8 cellular contexts compared by ENCODE assay signal in genomic region chr4:25862411-25863346, GRCh38. TPM values are rescaled to one million over a fixed set of nuclear protein-coding genes. Genes with fewer than 3 reads are reported as not detected.
A peak's percentile ranks its signal among the peaks of the same experiment; 100 is the strongest.
DNase-seq lines count a peak whose midpoint lies in the region; ATAC-seq and TF ChIP-seq lines count a peak whose summit lies in the region.

Gene SEL1L3 (minus strand): TSS chr4:25862988. CDS start chr4:25862836, 152 bp downstream.

- H3K9me2 ChIP-seq in Karpas-422 (replicated peaks; ENCODE audit: insufficient read depth, low read length) = no peaks in the 10 kb centered on the region

- peak within 1 kb of the TSS; percentile 65 to 88 (median 80) for H3K27ac ChIP-seq in BLaER1 treated with 17β-estradiol and CSF1 and Interleukin-3, amounts not matched to agents 10 nM and 100 nM
- H3K27ac ChIP-seq in Karpas-422 (ENCODE audit: low read length) = peak within 1 kb of the TSS; percentile 94
- no peak within 1 kb of the TSS for H3K27ac ChIP-seq in ectodermal cell (ENCODE audit: insufficient read depth, low read depth, low read length, poor library complexity, severe bottlenecking)

- H3K27me3 Mint-ChIP-seq in mesothelial cell of epicardium (ENCODE audit: low read depth) = peaks cover 39% of the 10 kb centered on the region

- peak within 1 kb of the TSS; percentile 76 to 89 (median 82) for H3K4me3 ChIP-seq in BLaER1 treated with 17β-estradiol and CSF1 and Interleukin-3, amounts not matched to agents 10 nM and 100 nM
- H3K4me3 ChIP-seq in Karpas-422 (ENCODE audit: low read length) (peak within 1 kb of the TSS; percentile 80), ectodermal cell (ENCODE audit: insufficient read depth, low read depth, low read length) (peak within 1 kb of the TSS; percentile 63)

- H3K36me3 Mint-ChIP-seq in mesothelial cell of epicardium = no peaks in the 10 kb centered on the region

- peaks cover 55 to 83% (median 74%) of the 10 kb centered on the region in 10 experiments for H3K4me1 ChIP-seq in BLaER1 treated with 17β-estradiol and CSF1 and Interleukin-3, amounts not matched to agents 10 nM and 100 nM
- H3K4me1 ChIP-seq in Karpas-422 (ENCODE audit: low read length) (peaks cover 85% of the 10 kb centered on the region), ectodermal cell (ENCODE audit: control insufficient read depth, insufficient read depth, low read length) (peaks cover 14% of the 10 kb centered on the region)

- H3K79me2 ChIP-seq in Karpas-422 (ENCODE audit: low read length) = peaks cover 48% of the 10 kb centered on the region

- peak within 1 kb of the TSS; percentile 31; the same call in 1 of the 2 replicates for H2AFZ ChIP-seq in Karpas-422 (ENCODE audit: low read length)

- no peaks in the 10 kb centered on the region for H3K36me3 ChIP-seq in BLaER1 treated with 17β-estradiol and CSF1 and Interleukin-3, amounts not matched to agents 10 nM and 100 nM
- H3K36me3 ChIP-seq in Karpas-422 (ENCODE audit: insufficient read depth, low read length) (peaks cover 21% of the 10 kb centered on the region), ectodermal cell (ENCODE audit: control insufficient read depth, insufficient read depth, low read length) (no peaks in the 10 kb centered on the region)

- peak; percentile 81 for DNase-seq in Karpas-422
- peak; percentile 63 to 65 for DNase-seq in activated CD4-positive, alpha-beta T cell treated with anti-CD3 and anti-CD28 coated beads, Interleukin-2, amount 50 U/mL, for 48 hours
- DNase-seq in mesothelial cell of epicardium (ENCODE audit: low spot score in 2 of 2, unreplicated experiment in 2 of 2) = peak in 1 of 2 experiments; percentile 48
- peak; percentile 19 to 46 (median 38) for DNase-seq in stimulated activated naive CD4-positive, alpha-beta T cell (lab: John Stamatoyannopoulos, UW)
- no peak for DNase-seq in GF-D8 (lab: John Stamatoyannopoulos, UW)

- no peaks in the 10 kb centered on the region for H4K20me1 ChIP-seq in BLaER1 treated with 17β-estradiol and CSF1 and Interleukin-3, amounts not matched to agents 10 nM and 100 nM
- H4K20me1 ChIP-seq in Karpas-422 (ENCODE audit: insufficient read depth, low read depth, low read length) = peaks cover 6% of the 10 kb centered on the region; the same call in 1 of the 2 replicates

- no peaks in the 10 kb centered on the region for H3K9me3 Mint-ChIP-seq in mesothelial cell of epicardium

- ATAC-seq in GM19468 (IDR thresholded peaks at IDR 0.05; ENCODE audit: extremely low read depth, unreplicated experiment) = peak; percentile 24

- peak within 1 kb of the TSS; percentile 90 for H3K4me3 Mint-ChIP-seq in mesothelial cell of epicardium

- no peaks in the 10 kb centered on the region for H3K9me3 ChIP-seq in BLaER1 treated with 17β-estradiol and CSF1 and Interleukin-3, amounts not matched to agents 10 nM and 100 nM (replicated peaks in 1 of 11)
- H3K9me3 ChIP-seq in Karpas-422 (ENCODE audit: low read length) (no peaks in the 10 kb centered on the region), ectodermal cell (ENCODE audit: control insufficient read depth, low read length) (no peaks in the 10 kb centered on the region)

- peak within 1 kb of the TSS; percentile 78 to 90 (median 86) for H3K9ac ChIP-seq in BLaER1 treated with 17β-estradiol and CSF1 and Interleukin-3, amounts not matched to agents 10 nM and 100 nM
- H3K9ac ChIP-seq in Karpas-422 (ENCODE audit: low read length) = peak within 1 kb of the TSS; percentile 86

- 0% methylated on average over 109 to 113 of the region's 115 CpGs for whole genome bisulfite sequencing in ectodermal cell, 2 experiments

- no peak for TF ChIP-seq CTCF in mesothelial cell of epicardium (IDR thresholded peaks at IDR 0.05; ENCODE audit: unreplicated experiment)

- H3K4me2 ChIP-seq in BLaER1 treated with 17β-estradiol and CSF1 and Interleukin-3, amounts not matched to agents 10 nM and 100 nM = peak within 1 kb of the TSS; percentile 75 to 96 (median 90)
- H3K4me2 ChIP-seq in Karpas-422 (ENCODE audit: low read depth, low read length, poor library complexity, severe bottlenecking) = peak within 1 kb of the TSS; percentile 99

- H3K4me1 Mint-ChIP-seq in mesothelial cell of epicardium = peaks cover 26% of the 10 kb centered on the region

- peak within 1 kb of the TSS; percentile 72 for H3K27ac Mint-ChIP-seq in mesothelial cell of epicardium

- H3K27me3 ChIP-seq in BLaER1 treated with 17β-estradiol and CSF1 and Interleukin-3, amounts not matched to agents 10 nM and 100 nM = peaks cover 0 to 50% (median 42%) of the 10 kb centered on the region in 11 experiments; a peak in 14 of 22 replicates
- no peaks in the 10 kb centered on the region for H3K27me3 ChIP-seq in Karpas-422 (ENCODE audit: low read length)
- H3K27me3 ChIP-seq in ectodermal cell (ENCODE audit: control insufficient read depth, insufficient read depth, low read length, poor library complexity, severe bottlenecking) = peaks cover 37% of the 10 kb centered on the region

RNA-seq across cellular contexts. Expression of gene SEL1L3, which starts in this region (rescaled TPM):
- total RNA-seq in Karpas-422 (2014; rRNA removed; shearing (Covaris generic); ENCODE audit: low replicate concordance) = 222 and 271 TPM in 2 replicates
- polyA plus RNA-seq in ectodermal cell (2013, experiment 1 of 4) = 40.7 TPM
- 39.1 TPM for polyA plus RNA-seq in ectodermal cell (2013, experiment 2 of 4)
- polyA plus RNA-seq in ectodermal cell (2013, experiment 3 of 4) = 31.2 TPM
- 29.0 TPM for polyA plus RNA-seq in ectodermal cell (2013, experiment 4 of 4)
- 13.8 to 14.4 TPM (median 14.3 TPM) in 3 replicates for total RNA-seq in mesothelial cell of epicardium

Comparison
In these comparisons a context has a peak if more than half of its experiments do, and no peak if none do; other contexts are left out.
1. RNA of gene SEL1L3 (total RNA-seq): 222 to 271 TPM in Karpas-422; 13.8 to 14.4 TPM in mesothelial cell of epicardium; every median in the first group is over 10 times any median in the second.
2. Peak in every context shown above with its lines, with median percentiles within 50 percentile points of each other: H3K4me3 ChIP-seq.